8 cellular contexts compared by ENCODE assay signal in genomic region chrX:11540532-11541377, GRCh38.
DNase-seq lines count a peak whose midpoint lies in the region; ATAC-seq, FAIRE-seq and TF ChIP-seq lines count a peak whose summit lies in the region.

No MANE protein-coding gene starts in this region.

- H3K9ac ChIP-seq in mesenchymal stem cell (ENCODE audit: low read length): no peak overlapping the region

- H4K20me1 ChIP-seq in hepatocyte (ENCODE audit: insufficient read depth, poor library complexity, severe bottlenecking): no peaks in the 10 kb centered on the region

- H3K18ac ChIP-seq in mesenchymal stem cell (ENCODE audit: low read depth in 1 of 2, low read length in 2 of 2): no peak overlapping the region

- H3K4me2 ChIP-seq in mesenchymal stem cell (ENCODE audit: low read length, poor library complexity, severe bottlenecking) (no peak overlapping the region), hepatocyte (no peak overlapping the region)

- H4K91ac ChIP-seq in mesenchymal stem cell (ENCODE audit: low read length): no peak overlapping the region

- H3K4me3 ChIP-seq in mesenchymal stem cell (ENCODE audit: insufficient read depth in 1 of 2, low read depth in 1 of 2, low read length in 2 of 2): no peak overlapping the region
- no peak overlapping the region for H3K4me3 ChIP-seq in hepatocyte

- no peak for FAIRE-seq in RCC 7860 (lab: Jason Lieb, UNC)

- H3K79me2 ChIP-seq in hepatocyte: no peaks in the 10 kb centered on the region

- H3K4me1 ChIP-seq in mesenchymal stem cell (ENCODE audit: control insufficient read depth, insufficient read depth, low read depth, low read length): no peaks in the 10 kb centered on the region
- H3K4me1 ChIP-seq in hepatocyte (ENCODE audit: insufficient read depth): no peaks in the 10 kb centered on the region

- H2BK12ac ChIP-seq in mesenchymal stem cell (ENCODE audit: low read length in 2 of 2): no peak overlapping the region

- no peak overlapping the region for H3K27ac ChIP-seq in mesenchymal stem cell (ENCODE audit: low read length, poor library complexity, severe bottlenecking)
- no peak overlapping the region for H3K27ac ChIP-seq in hepatocyte

- H3K9me2 ChIP-seq in hepatocyte (replicated peaks; ENCODE audit: insufficient read depth): no peaks in the 10 kb centered on the region

- H2AK5ac ChIP-seq in mesenchymal stem cell (ENCODE audit: low read length, severe bottlenecking): no peak overlapping the region

- H3K27me3 ChIP-seq in mesenchymal stem cell (ENCODE audit: control insufficient read depth in 1 of 2, insufficient read depth in 1 of 2, low read length in 2 of 2): no peaks in the 10 kb centered on the region
- H3K27me3 ChIP-seq in hepatocyte: no peaks in the 10 kb centered on the region

- H2BK120ac ChIP-seq in mesenchymal stem cell (ENCODE audit: low read depth, low read length): no peak overlapping the region

- DNase-seq in MV-4-11 (lab: John Stamatoyannopoulos, UW) (peak; percentile 72), mesenchymal stem cell (peak; percentile 3), hepatocyte (ENCODE audit: low spot score) (no peak), RCC 7860 (ENCODE audit: low spot score) (no peak)
- no peak for DNase-seq in NK-92 treated with Interleukin-12 subunit alpha and Interleukin-12 subunit beta, amount 100 ng/mL, for 24 hours (lab: John Stamatoyannopoulos, UW)

- 91% methylated on average over 4 of the region's 4 CpGs for WGBS in mesenchymal stem cell
- 82% methylated on average over 4 of the region's 4 CpGs for WGBS in hepatocyte (ENCODE audit: low lambda C conversion rate, missing lambda C conversion rate)

- H2BK15ac ChIP-seq in mesenchymal stem cell (ENCODE audit: low read depth, poor library complexity, severe bottlenecking): no peak overlapping the region

- H3K36me3 ChIP-seq in mesenchymal stem cell (ENCODE audit: control insufficient read depth in 1 of 2, insufficient read depth in 2 of 2, low read depth in 1 of 2, low read length in 2 of 2): no peaks in the 10 kb centered on the region
- no peaks in the 10 kb centered on the region for H3K36me3 ChIP-seq in hepatocyte (replicated peaks; ENCODE audit: insufficient read depth, low read depth)

- H2BK5ac ChIP-seq in mesenchymal stem cell (ENCODE audit: low read depth, low read length, poor library complexity, severe bottlenecking): no peak overlapping the region

- peak; percentile 88 for ATAC-seq in GM18861 (IDR thresholded peaks at IDR 0.05; ENCODE audit: unreplicated experiment)
- ATAC-seq in HG02610 (IDR thresholded peaks at IDR 0.05; ENCODE audit: unreplicated experiment): peak; percentile 93
- ATAC-seq in HG02970 (IDR thresholded peaks at IDR 0.05; ENCODE audit: low FRiP score, unreplicated experiment): no peak

- no peak for TF ChIP-seq CTCF in hepatocyte (IDR thresholded peaks at IDR 0.05; ENCODE audit: poor library complexity)

- no peaks in the 10 kb centered on the region for H3K9me3 ChIP-seq in mesenchymal stem cell (ENCODE audit: control insufficient read depth, low read length)
- H3K9me3 ChIP-seq in hepatocyte (ENCODE audit: low read depth): no peaks in the 10 kb centered on the region

- no peak overlapping the region for H4K8ac ChIP-seq in mesenchymal stem cell (ENCODE audit: low read length)

- H2AFZ ChIP-seq in mesenchymal stem cell (ENCODE audit: low read depth, low read length) (no peak overlapping the region), hepatocyte (no peak overlapping the region)

- H3K4ac ChIP-seq in mesenchymal stem cell (ENCODE audit: low read depth in 1 of 2, low read length in 2 of 2): no peak overlapping the region

- H3K23ac ChIP-seq in mesenchymal stem cell (ENCODE audit: low read length in 2 of 2): no peak overlapping the region

- no peaks in the 10 kb centered on the region for H3K79me1 ChIP-seq in mesenchymal stem cell (replicated peaks; ENCODE audit: low read length, poor library complexity, severe bottlenecking)

- peak overlapping the region in 1 of 2 experiments; percentile 71 for H3K14ac ChIP-seq in mesenchymal stem cell (ENCODE audit: low read length in 2 of 2)

Comparison
In these comparisons a context has a peak if more than half of its experiments do, and no peak if none do; other contexts are left out.
1. DNase-seq: peak in MV-4-11 (single experiment) and mesenchymal stem cell (single experiment); none in hepatocyte (single experiment), NK-92 treated with Interleukin-12 subunit alpha and Interleukin-12 subunit beta, amount 100 ng/mL, for 24 hours (single experiment) and RCC 7860 (single experiment).